ENCODE assay signal across 1 cellular context in the genomic region with DNA sequence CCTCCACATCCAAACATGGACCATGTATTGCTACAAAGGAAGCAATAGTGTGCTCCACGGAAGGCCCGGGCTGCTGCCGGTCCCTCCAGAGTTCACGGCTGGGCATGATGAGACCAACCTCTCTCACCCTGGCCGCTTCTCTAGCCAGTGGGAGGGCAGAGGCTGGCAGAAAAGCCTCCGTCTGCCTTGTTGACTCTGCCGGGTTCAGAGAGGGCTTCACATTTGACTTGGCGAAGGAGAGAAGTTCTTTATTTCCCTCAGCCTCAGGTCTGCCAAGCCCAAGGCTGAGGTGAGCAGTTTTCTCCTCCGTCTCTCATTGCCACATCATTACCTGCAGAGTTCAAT.
TF ChIP-seq lines count a peak whose summit lies in the region.

No MANE protein-coding gene starts in this region.

TF ChIP-seq in IMR-90, 13 proteins besides CTCF, POLR2A, EP300 and RAD21 (continued from another document):
- TF ChIP-seq, protein P1, sequence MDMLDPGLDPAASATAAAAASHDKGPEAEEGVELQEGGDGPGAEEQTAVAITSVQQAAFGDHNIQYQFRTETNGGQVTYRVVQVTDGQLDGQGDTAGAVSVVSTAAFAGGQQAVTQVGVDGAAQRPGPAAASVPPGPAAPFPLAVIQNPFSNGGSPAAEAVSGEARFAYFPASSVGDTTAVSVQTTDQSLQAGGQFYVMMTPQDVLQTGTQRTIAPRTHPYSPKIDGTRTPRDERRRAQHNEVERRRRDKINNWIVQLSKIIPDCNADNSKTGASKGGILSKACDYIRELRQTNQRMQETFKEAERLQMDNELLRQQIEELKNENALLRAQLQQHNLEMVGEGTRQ (IDR thresholded peaks at IDR 0.05; ENCODE audit: low read depth, low read length), result no peak
- TF ChIP-seq, protein P2, sequence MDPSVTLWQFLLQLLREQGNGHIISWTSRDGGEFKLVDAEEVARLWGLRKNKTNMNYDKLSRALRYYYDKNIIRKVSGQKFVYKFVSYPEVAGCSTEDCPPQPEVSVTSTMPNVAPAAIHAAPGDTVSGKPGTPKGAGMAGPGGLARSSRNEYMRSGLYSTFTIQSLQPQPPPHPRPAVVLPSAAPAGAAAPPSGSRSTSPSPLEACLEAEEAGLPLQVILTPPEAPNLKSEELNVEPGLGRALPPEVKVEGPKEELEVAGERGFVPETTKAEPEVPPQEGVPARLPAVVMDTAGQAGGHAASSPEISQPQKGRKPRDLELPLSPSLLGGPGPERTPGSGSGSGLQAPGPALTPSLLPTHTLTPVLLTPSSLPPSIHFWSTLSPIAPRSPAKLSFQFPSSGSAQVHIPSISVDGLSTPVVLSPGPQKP (IDR thresholded peaks at IDR 0.05; ENCODE audit: borderline replicate concordance, low read depth, low read length), result no peak
- TF ChIP-seq CHD1 (IDR thresholded peaks at IDR 0.05; ENCODE audit: low read depth, low read length) (no peak), CEBPB (IDR thresholded peaks at IDR 0.05; ENCODE audit: low read depth, low read length) (no peak), NFE2L2 (IDR thresholded peaks at IDR 0.05; ENCODE audit: low read depth, low read length) (no peak), MAFK (IDR thresholded peaks at IDR 0.05; ENCODE audit: low read depth, low read length) (no peak), SMC3 (IDR thresholded peaks at IDR 0.05; ENCODE audit: low read depth, low read length) (no peak), FOS (IDR thresholded peaks at IDR 0.05; ENCODE audit: low read depth, low read length) (no peak), MXI1 (IDR thresholded peaks at IDR 0.05; ENCODE audit: borderline replicate concordance, low read depth, low read length) (no peak), MAZ (IDR thresholded peaks at IDR 0.05; ENCODE audit: borderline replicate concordance, low read depth, low read length) (no peak), BHLHE40 (IDR thresholded peaks at IDR 0.05; ENCODE audit: low read depth, low read length) (no peak)
